15 cellular contexts compared by ENCODE assay signal in genomic region chr9:95907794-95908193, GRCh38. TPM values are rescaled to one million over a fixed set of nuclear protein-coding genes. Genes with fewer than 3 reads are reported as not detected.
A peak's percentile ranks its signal among the peaks of the same experiment; 100 is the strongest.
DNase-seq lines count a peak whose midpoint lies in the region; ATAC-seq, FAIRE-seq and TF ChIP-seq lines count a peak whose summit lies in the region.
"Had no signal": no experiment of that assay in that cellular context is flagged by ENCODE, and none has a peak within 500 bp of the region (broad histone marks: within the 10 kb centered on the region; RNA-seq: fewer than 3 reads in every experiment).

No MANE protein-coding gene starts in this region.

- no peak overlapping the region for H2BK15ac ChIP-seq in neuronal stem cell (ENCODE audit: low read length)

- ATAC-seq in activated T-cell treated with anti-CD3 and anti-CD28 coated beads, Interleukin-2, amount 50 U/mL, for 4 hours = no peak
- ATAC-seq: stimulated activated naive CD8-positive, alpha-beta T cell treated with anti-CD3 and anti-CD28 coated beads, Interleukin-15, amount 100 ng/mL, for 72 hours had no signal

- H4K91ac ChIP-seq in neuronal stem cell (ENCODE audit: low read depth, low read length, poor library complexity) = no peak overlapping the region

- BruUV-seq in MCF 10A (replicated peaks; lab: Mats Ljungman, UMichigan) (no TSS peak), mammary epithelial cell (replicated peaks; lab: Mats Ljungman, UMichigan) (no TSS peak)

- peaks cover 15% of the 10 kb centered on the region for H3K36me3 Mint-ChIP-seq in MCF 10A (ENCODE audit: insufficient read depth, unreplicated experiment)
- H3K36me3 Mint-ChIP-seq in activated T-cell treated with anti-CD3 and anti-CD28 coated beads, Interleukin-2, amount 50 U/mL, for 4 hours (ENCODE audit: insufficient read depth) = peaks cover 26% of the 10 kb centered on the region

- H3K27ac ChIP-seq in mammary epithelial cell (ENCODE audit: insufficient read depth, low read depth, low read length) (no peak overlapping the region), OCI-LY1 (ENCODE audit: low read depth, low read length, poor library complexity, severe bottlenecking) (no peak overlapping the region), neuronal stem cell (replicated peaks; ENCODE audit: low read length) (no peak overlapping the region)
- H3K27ac ChIP-seq: HL-60 had no signal

- peaks cover 7% of the 10 kb centered on the region for H3K4me1 Mint-ChIP-seq in MCF 10A (ENCODE audit: insufficient read depth, unreplicated experiment)
- peaks cover 13% of the 10 kb centered on the region for H3K4me1 Mint-ChIP-seq in activated T-cell treated with anti-CD3 and anti-CD28 coated beads, Interleukin-2, amount 50 U/mL, for 4 hours (ENCODE audit: low read depth)

- no peak overlapping the region for H3K27ac Mint-ChIP-seq in MCF 10A (ENCODE audit: low read depth, unreplicated experiment)
- H3K27ac Mint-ChIP-seq: stimulated activated naive CD8-positive, alpha-beta T cell treated with anti-CD3 and anti-CD28 coated beads, Interleukin-15, amount 100 ng/mL, for 72 hours had no signal

- H3K4me2 ChIP-seq in mammary epithelial cell (ENCODE audit: insufficient read depth, low read depth, low read length) (no peak overlapping the region), OCI-LY1 (ENCODE audit: low read length) (no peak overlapping the region), neuronal stem cell (ENCODE audit: insufficient read depth, low read length, poor library complexity, severe bottlenecking) (no peak overlapping the region)

- POLR2A ChIA-PET in MCF 10A (lab: Yijun Ruan, JAX) = no interaction called here

- H2BK120ac ChIP-seq in neuronal stem cell (ENCODE audit: low read depth, low read length) = no peak overlapping the region

- no peak overlapping the region for H3K4me3 Mint-ChIP-seq in MCF 10A (ENCODE audit: unreplicated experiment)
- no peak overlapping the region for H3K4me3 Mint-ChIP-seq in activated T-cell treated with anti-CD3 and anti-CD28 coated beads, Interleukin-2, amount 50 U/mL, for 4 hours
- H3K4me3 Mint-ChIP-seq: stimulated activated naive CD8-positive, alpha-beta T cell treated with anti-CD3 and anti-CD28 coated beads, Interleukin-15, amount 100 ng/mL, for 72 hours had no signal

- H2AK5ac ChIP-seq in neuronal stem cell (ENCODE audit: low read depth, low read length) = no peak overlapping the region

- H2BK5ac ChIP-seq in neuronal stem cell (ENCODE audit: low read length) = no peak overlapping the region

- TF ChIP-seq POLR2A in GM12891 (IDR thresholded peaks at IDR 0.05; ENCODE audit: low read depth, low read length) = no peak

- no peak for FAIRE-seq in GM12891 (lab: Jason Lieb, UNC)
- FAIRE-seq: kidney, RCC 7860 had no signal

- H3F3A ChIP-seq in OCI-LY1 (ENCODE audit: insufficient read depth, low read length) = no peaks in the 10 kb centered on the region

- H3K9ac ChIP-seq in mammary epithelial cell (ENCODE audit: insufficient read depth, low read length) (no peak overlapping the region), OCI-LY1 (ENCODE audit: low read length) (no peak overlapping the region), neuronal stem cell (ENCODE audit: low read depth, low read length, poor library complexity) (no peak overlapping the region)

- peak; percentile 6 for TF ChIP-seq CTCF in MCF 10A (IDR thresholded peaks at IDR 0.05; ENCODE audit: unreplicated experiment)
- TF ChIP-seq CTCF in mammary epithelial cell (conservative IDR thresholded peaks at IDR 0.05 in 1 of 2, IDR thresholded peaks at IDR 0.05 in 1 of 2; ENCODE audit: extremely low read depth in 1 of 2, insufficient read depth in 1 of 2, low read depth in 1 of 2, low read length in 2 of 2) = peak in 1 of 2 donors; percentile 20
- peak; percentile 34; the same call in 1 of the 2 replicates for TF ChIP-seq CTCF in OCI-LY1 (IDR thresholded peaks at IDR 0.05; ENCODE audit: low read length)
- peak; percentile 41 for TF ChIP-seq CTCF in fibroblast of mammary gland (conservative IDR thresholded peaks at IDR 0.05; ENCODE audit: control insufficient read depth, insufficient read depth, low read depth, low read length)

- WGBS in mammary epithelial cell (ENCODE audit: low coverage, missing lambda C conversion rate) = 97% methylated on average over 2 of the region's 2 CpGs
- no CpG with 5 or more reads among the region's 2 CpGs for WGBS in neuronal stem cell (ENCODE audit: extremely low coverage in 2 of 2, insufficient read length in 2 of 2, insufficient replicate concordance in 1 of 2), 2 donors

- H3K27me3 Mint-ChIP-seq in MCF 10A (ENCODE audit: insufficient read depth, unreplicated experiment) = no peaks in the 10 kb centered on the region
- no peaks in the 10 kb centered on the region for H3K27me3 Mint-ChIP-seq in activated T-cell treated with anti-CD3 and anti-CD28 coated beads, Interleukin-2, amount 50 U/mL, for 4 hours (ENCODE audit: low read depth)
- H3K27me3 Mint-ChIP-seq: stimulated activated naive CD8-positive, alpha-beta T cell treated with anti-CD3 and anti-CD28 coated beads, Interleukin-15, amount 100 ng/mL, for 72 hours had no signal

- in situ Hi-C loops in mammary epithelial cell (cut with MboI; ENCODE audit: low sequenced_read_pairs in 2 of 2) = no loop called here

- H3K9me3 Mint-ChIP-seq in MCF 10A (ENCODE audit: unreplicated experiment) = no peaks in the 10 kb centered on the region
- no peaks in the 10 kb centered on the region for H3K9me3 Mint-ChIP-seq in activated T-cell treated with anti-CD3 and anti-CD28 coated beads, Interleukin-2, amount 50 U/mL, for 4 hours
- H3K9me3 Mint-ChIP-seq: stimulated activated naive CD8-positive, alpha-beta T cell treated with anti-CD3 and anti-CD28 coated beads, Interleukin-15, amount 100 ng/mL, for 72 hours had no signal

- H3K23ac ChIP-seq in neuronal stem cell (ENCODE audit: low read depth, low read length, poor library complexity) = no peak overlapping the region

- no peak overlapping the region for H2BK12ac ChIP-seq in neuronal stem cell (ENCODE audit: low read length)

- H4K8ac ChIP-seq in neuronal stem cell (ENCODE audit: low read depth, low read length) = no peak overlapping the region

- no peak overlapping the region for H3K4ac ChIP-seq in neuronal stem cell (ENCODE audit: low read length)

- no peaks in the 10 kb centered on the region for H3K4me1 ChIP-seq in mammary epithelial cell (ENCODE audit: insufficient read depth, low read length)
- H3K4me1 ChIP-seq in OCI-LY1 (ENCODE audit: insufficient read depth, low read length, severe bottlenecking) = no peaks in the 10 kb centered on the region
- no peaks in the 10 kb centered on the region for H3K4me1 ChIP-seq in neuronal stem cell (ENCODE audit: control insufficient read depth in 2 of 2, insufficient read depth in 1 of 2, low read depth in 1 of 2, low read length in 2 of 2)

- peaks cover 13% of the 10 kb centered on the region for H3K79me2 ChIP-seq in mammary epithelial cell (ENCODE audit: insufficient read depth, low read length)
- H3K79me2 ChIP-seq in OCI-LY1 (ENCODE audit: insufficient read depth, low read length) = no peaks in the 10 kb centered on the region

- H3K4me3 ChIP-seq in mammary epithelial cell (replicated peaks in 1 of 3; ENCODE audit: insufficient read depth in 1 of 3, low read depth in 2 of 3, low read length in 3 of 3) = no peak overlapping the region
- H3K4me3 ChIP-seq in OCI-LY1 (ENCODE audit: low read depth, low read length, poor library complexity, severe bottlenecking) = no peak overlapping the region
- H3K4me3 ChIP-seq in fibroblast of mammary gland (ENCODE audit: control insufficient read depth, low read depth, low read length) = no peak overlapping the region
- H3K4me3 ChIP-seq in neuronal stem cell (ENCODE audit: low read length in 2 of 2) = no peak overlapping the region

- intact Hi-C loops in MCF 10A (cut with micrococcal nuclease) = no loop called here
- intact Hi-C loops in mammary epithelial cell (cut with micrococcal nuclease) = no loop called here

- H3K18ac ChIP-seq in neuronal stem cell (ENCODE audit: low read length) = no peak overlapping the region

- CTCF ChIA-PET in MCF 10A (lab: Yijun Ruan, JAX) = no interaction called here
- CTCF ChIA-PET in mammary epithelial cell (lab: Charles Lee; ENCODE audit: low non-redundant PET) = interaction anchor here (0.5 kb wide), 1 partner anchor 389 kb away, joined by 7 read pairs; no protein-coding TSS in a partner anchor

- H3K27me3 ChIP-seq in mammary epithelial cell (ENCODE audit: insufficient read depth, low read length) = no peaks in the 10 kb centered on the region
- H3K27me3 ChIP-seq in OCI-LY1 (ENCODE audit: insufficient read depth, low read length) = no peaks in the 10 kb centered on the region
- no peaks in the 10 kb centered on the region for H3K27me3 ChIP-seq in neuronal stem cell (ENCODE audit: control insufficient read depth in 3 of 3, insufficient read depth in 3 of 3, low read depth in 1 of 3, low read length in 3 of 3)

- dilution Hi-C loops in mammary epithelial cell (cut with HindIII; ENCODE audit: low sequenced_read_pairs) = no loop called here

- H2AFZ ChIP-seq in mammary epithelial cell (ENCODE audit: low read depth, low read length) (no peak overlapping the region), OCI-LY1 (ENCODE audit: low read length) (no peak overlapping the region), neuronal stem cell (ENCODE audit: low read length) (no peak overlapping the region)

- no peak overlapping the region for H3K14ac ChIP-seq in neuronal stem cell (ENCODE audit: low read length)

- peaks cover 3% of the 10 kb centered on the region for H3K36me3 ChIP-seq in mammary epithelial cell (ENCODE audit: insufficient read depth, low read length)
- peaks cover 4% of the 10 kb centered on the region; the same call in 1 of the 2 replicates for H3K36me3 ChIP-seq in OCI-LY1 (ENCODE audit: insufficient read depth, low read length)
- H3K36me3 ChIP-seq in neuronal stem cell (replicated peaks in 1 of 2; ENCODE audit: control insufficient read depth in 2 of 2, insufficient read depth in 2 of 2, low read length in 2 of 2) = peaks cover 0 to 53% of the 10 kb centered on the region in 2 donors

- no peaks in the 10 kb centered on the region for H3K79me1 ChIP-seq in neuronal stem cell (ENCODE audit: low read depth, low read length)

- DNase-seq in MCF 10A (ENCODE audit: unreplicated experiment) (no peak), mammary epithelial cell (no peak), fibroblast of mammary gland (ENCODE audit: low read depth) (peak; percentile 2), GDM1 (lab: John Stamatoyannopoulos, UW) (no peak), neuronal stem cell (ENCODE audit: low spot score) (no peak), GM12891 (ENCODE audit: insufficient read length, low spot score) (no peak)
- no peak for DNase-seq in activated T-cell treated with anti-CD3 and anti-CD28 coated beads, Interleukin-2, amount 50 U/mL, for 4 hours
- DNase-seq: kidney; NCI-H1436 treated with DMSO at 0.1 percent for 48 hours; nucleus accumbens; stimulated activated CD4-positive, alpha-beta T cell treated with anti-CD3 and anti-CD28 coated beads, Interleukin-2, amount 100 ng/mL, for 48 hours; stimulated activated naive CD8-positive, alpha-beta T cell treated with anti-CD3 and anti-CD28 coated beads, Interleukin-15, amount 100 ng/mL, for 72 hours had no signal

- H4K20me1 ChIP-seq in mammary epithelial cell (ENCODE audit: insufficient read depth, low read length) (no peaks in the 10 kb centered on the region), OCI-LY1 (ENCODE audit: insufficient read depth, low read length) (no peaks in the 10 kb centered on the region)

- no peaks in the 10 kb centered on the region for H3K9me3 ChIP-seq in mammary epithelial cell (replicated peaks; ENCODE audit: insufficient read depth, low read length)
- no peaks in the 10 kb centered on the region for H3K9me3 ChIP-seq in OCI-LY1 (ENCODE audit: low read length)
- no peaks in the 10 kb centered on the region for H3K9me3 ChIP-seq in neuronal stem cell (replicated peaks in 1 of 2; ENCODE audit: control insufficient read depth in 2 of 2, insufficient read depth in 1 of 2, low read depth in 1 of 2, low read length in 2 of 2)

- no peaks in the 10 kb centered on the region for H3K9me2 ChIP-seq in OCI-LY1 (ENCODE audit: low read depth, low read length)

RNA-seq across cellular contexts. Expression of gene ERCC6L2, which starts 32.3 kb away (rescaled TPM):
- total RNA-seq in MCF 10A (2022) (26.9 and 28.0 TPM in 2 replicates), mammary epithelial cell (10 to 100 TPM; 28.9 to 73.5 TPM)
- 16.4 TPM for polyA plus RNA-seq in mammary epithelial cell
- polyA minus RNA-seq in mammary epithelial cell = 27.8 TPM
- 10 to 100 TPM; 24.4 to 27.9 (median 27.1) TPM for total RNA-seq in activated T-cell treated with anti-CD3 and anti-CD28 coated beads, Interleukin-2, amount 50 U/mL, for 4 hours
- polyA plus RNA-seq in neuronal stem cell (2013, experiment 1 of 2) = 19.9 TPM
- 20.8 TPM for polyA plus RNA-seq in neuronal stem cell (2013, experiment 2 of 2)
- 8.2 TPM for polyA plus RNA-seq in GM12891 (2012; ENCODE audit: low read depth, missing spikeins)
